Comparison of ENCODE assay signal across 27 cellular contexts in genomic region chr3:165439765-165440164, GRCh38.
DNase-seq lines count a peak whose midpoint lies in the region; ATAC-seq, FAIRE-seq and TF ChIP-seq lines count a peak whose summit lies in the region.
"Had no signal": no experiment of that assay in that cellular context is flagged by ENCODE, and none has a peak within 500 bp of the region (broad histone marks: within the 10 kb centered on the region; RNA-seq: fewer than 3 reads in every experiment).

No MANE protein-coding gene starts in this region.

- H4K20me1 ChIP-seq in SU-DHL-6 (ENCODE audit: low read depth, low read length) (no peaks in the 10 kb centered on the region), keratinocyte (ENCODE audit: control insufficient read depth, extremely low read depth, insufficient read depth, low read length) (no peaks in the 10 kb centered on the region)

- ATAC-seq in HG03095 (IDR thresholded peaks at IDR 0.05; ENCODE audit: unreplicated experiment) (peak; percentile 58), aorta (ENCODE audit: low FRiP score) (no peak), GM21390 (IDR thresholded peaks at IDR 0.05; ENCODE audit: unreplicated experiment) (no peak)
- ATAC-seq: activated naive CD8-positive, alpha-beta T cell treated with anti-CD3 and anti-CD28 coated beads, Interleukin-2, amount 50 U/mL, for 24 hours; activated T-helper 17 cell treated with anti-CD3 and anti-CD28 coated beads, Interleukin-2, amount 50 U/mL, for 72 hours; gastrocnemius medialis; T-cell had no signal

- H3K4me3 ChIP-seq in GM12865 (ENCODE audit: low read depth, low read length) (0 out of 2 replicates have a peak overlapping the region, but pooled peaks have one; percentile 8), SU-DHL-6 (ENCODE audit: insufficient read depth, low read length, poor library complexity, severe bottlenecking) (peak overlapping the region; percentile 16), keratinocyte (ENCODE audit: control insufficient read depth in 2 of 3, extremely low read depth in 1 of 3, insufficient read depth in 2 of 3, low read depth in 1 of 3, low read length in 3 of 3) (no peak overlapping the region), aorta (ENCODE audit: low read length in 2 of 2) (no peak overlapping the region)
- H3K4me3 ChIP-seq: gastrocnemius medialis, smooth muscle cell, stomach had no signal

- dilution Hi-C loops in keratinocyte (cut with MboI; ENCODE audit: extremely low pct_ligation_motif_present, low sequenced_read_pairs): no loop called here

- 27 to 33% methylated on average over 2 of the region's 2 CpGs for WGBS in aorta, 2 donors

- H3F3A ChIP-seq in SU-DHL-6 (ENCODE audit: insufficient read depth): no peaks in the 10 kb centered on the region

- H3K27me3 ChIP-seq in SU-DHL-6 (ENCODE audit: low read length): no peaks in the 10 kb centered on the region
- no peaks in the 10 kb centered on the region for H3K27me3 ChIP-seq in keratinocyte (ENCODE audit: control insufficient read depth, extremely low read depth, insufficient read depth, low read length)
- no peaks in the 10 kb centered on the region for H3K27me3 ChIP-seq in aorta (ENCODE audit: control insufficient read depth in 1 of 2, insufficient read depth in 2 of 2, low read length in 1 of 2)
- H3K27me3 ChIP-seq: gastrocnemius medialis, stomach had no signal

- H3K9me3 ChIP-seq in SU-DHL-6 (ENCODE audit: insufficient read depth, low read length) (no peaks in the 10 kb centered on the region), keratinocyte (ENCODE audit: control insufficient read depth, low read depth, low read length) (no peaks in the 10 kb centered on the region), aorta (ENCODE audit: control insufficient read depth, low read length) (no peaks in the 10 kb centered on the region)
- H3K9me3 ChIP-seq: gastrocnemius medialis had no signal

- H3K4me1 ChIP-seq in keratinocyte (ENCODE audit: control insufficient read depth, extremely low read depth, insufficient read depth, low read length): no peaks in the 10 kb centered on the region
- no peaks in the 10 kb centered on the region for H3K4me1 ChIP-seq in aorta (ENCODE audit: control insufficient read depth in 1 of 2, insufficient read depth in 2 of 2, low read length in 2 of 2)
- H3K4me1 ChIP-seq: gastrocnemius medialis, stomach had no signal

- H3K79me2 ChIP-seq in SU-DHL-6 (ENCODE audit: insufficient read depth, low read length): no peaks in the 10 kb centered on the region
- no peaks in the 10 kb centered on the region for H3K79me2 ChIP-seq in keratinocyte (ENCODE audit: control insufficient read depth, insufficient read depth, low read length)

- H3K27ac ChIP-seq in SU-DHL-6 (ENCODE audit: low read depth, low read length) (no peak overlapping the region), keratinocyte (ENCODE audit: control insufficient read depth, insufficient read depth, low read length) (peak overlapping the region; percentile 12), aorta (ENCODE audit: low read depth in 1 of 2, low read length in 2 of 2) (no peak overlapping the region)
- H3K27ac ChIP-seq: gastrocnemius medialis, stomach had no signal

- no peaks in the 10 kb centered on the region for H3K9me2 ChIP-seq in SU-DHL-6 (replicated peaks; ENCODE audit: insufficient read depth, low read length)

- H3K4me2 ChIP-seq in SU-DHL-6 (ENCODE audit: low read depth, low read length, poor library complexity, severe bottlenecking): peak overlapping the region; percentile 28
- H3K4me2 ChIP-seq in keratinocyte (ENCODE audit: control insufficient read depth, extremely low read depth, insufficient read depth, low read depth, low read length): peak overlapping the region; percentile 1
- H3K4me2 ChIP-seq: smooth muscle cell had no signal

- DNase-seq in GM12865 (ENCODE audit: low read depth) (peak; percentile 44), keratinocyte (ENCODE audit: low read depth, low spot score) (no peak), LoVo (ENCODE audit: low spot score) (no peak), aorta (no peak)
- DNase-seq: activated CD4-positive, alpha-beta T cell treated with anti-CD3 and anti-CD28 coated beads for 48 hours; activated naive CD8-positive, alpha-beta T cell treated with anti-CD3 and anti-CD28 coated beads, Interleukin-2, amount 50 U/mL, for 24 hours; AML-193; dermis blood vessel endothelial cell; DMS79 treated with DMSO at 0.1 percent for 48 hours; gastrocnemius medialis; kidney; NCI-H1092; NCI-H2081; NCI-H510A; occipital lobe; stimulated activated CD4-positive, alpha-beta T cell treated with anti-CD3 and anti-CD28 coated beads, Interleukin-4, amount 100 ng/mL, for 1 hour; stomach; T-cell; trophoblast cell had no signal

- intact Hi-C loops in aorta (cut with DNase I): no loop called here

- TF ChIP-seq CTCF in GM12865 (IDR thresholded peaks at IDR 0.05; ENCODE audit: insufficient read depth, low read depth, low read length, missing control alignments): no peak
- TF ChIP-seq CTCF in SU-DHL-6 (IDR thresholded peaks at IDR 0.05; ENCODE audit: insufficient read depth, low read length, poor library complexity, severe bottlenecking): no peak
- no peak for TF ChIP-seq CTCF in keratinocyte (optimal IDR thresholded peaks at IDR 0.05 in 1 of 3, IDR thresholded peaks at IDR 0.05 in 1 of 3, conservative IDR thresholded peaks at IDR 0.05 in 1 of 3; ENCODE audit: extremely low read depth in 1 of 3, insufficient read depth in 2 of 3, low read length in 3 of 3)

- H3K9me1 ChIP-seq in keratinocyte (ENCODE audit: control insufficient read depth, extremely low read depth, insufficient read depth, low read length): no peaks in the 10 kb centered on the region

- H3K36me3 ChIP-seq in SU-DHL-6 (ENCODE audit: low read length): no peaks in the 10 kb centered on the region
- no peaks in the 10 kb centered on the region for H3K36me3 ChIP-seq in keratinocyte (ENCODE audit: control insufficient read depth in 2 of 2, extremely low read depth in 1 of 2, insufficient read depth in 2 of 2, low read length in 2 of 2)
- no peaks in the 10 kb centered on the region for H3K36me3 ChIP-seq in aorta (ENCODE audit: control insufficient read depth in 1 of 2, insufficient read depth in 2 of 2, low read length in 1 of 2)
- H3K36me3 ChIP-seq: gastrocnemius medialis, stomach had no signal

- H2AFZ ChIP-seq in SU-DHL-6 (ENCODE audit: low read depth, low read length, severe bottlenecking) (peak overlapping the region; percentile 83), keratinocyte (ENCODE audit: control insufficient read depth, low read length) (peak overlapping the region; percentile 1)

- peak; percentile 41 for FAIRE-seq in keratinocyte (lab: Jason Lieb, UNC)
- FAIRE-seq: endothelial cell of umbilical vein, GM18507, kidney, TTC549 had no signal

- H3K9ac ChIP-seq in SU-DHL-6 (ENCODE audit: low read length) (no peak overlapping the region), keratinocyte (ENCODE audit: control insufficient read depth, extremely low read depth, insufficient read depth, low read length) (no peak overlapping the region)

Comparison
In these comparisons a context has a peak if more than half of its experiments do, and no peak if none do; other contexts are left out.
1. H3K4me3 ChIP-seq: peak in GM12865 (single experiment) and SU-DHL-6 (single experiment); none in keratinocyte (0 of 3) and aorta (0 of 2).